ENCODE assay signal across 9 cellular contexts in the genomic region with DNA sequence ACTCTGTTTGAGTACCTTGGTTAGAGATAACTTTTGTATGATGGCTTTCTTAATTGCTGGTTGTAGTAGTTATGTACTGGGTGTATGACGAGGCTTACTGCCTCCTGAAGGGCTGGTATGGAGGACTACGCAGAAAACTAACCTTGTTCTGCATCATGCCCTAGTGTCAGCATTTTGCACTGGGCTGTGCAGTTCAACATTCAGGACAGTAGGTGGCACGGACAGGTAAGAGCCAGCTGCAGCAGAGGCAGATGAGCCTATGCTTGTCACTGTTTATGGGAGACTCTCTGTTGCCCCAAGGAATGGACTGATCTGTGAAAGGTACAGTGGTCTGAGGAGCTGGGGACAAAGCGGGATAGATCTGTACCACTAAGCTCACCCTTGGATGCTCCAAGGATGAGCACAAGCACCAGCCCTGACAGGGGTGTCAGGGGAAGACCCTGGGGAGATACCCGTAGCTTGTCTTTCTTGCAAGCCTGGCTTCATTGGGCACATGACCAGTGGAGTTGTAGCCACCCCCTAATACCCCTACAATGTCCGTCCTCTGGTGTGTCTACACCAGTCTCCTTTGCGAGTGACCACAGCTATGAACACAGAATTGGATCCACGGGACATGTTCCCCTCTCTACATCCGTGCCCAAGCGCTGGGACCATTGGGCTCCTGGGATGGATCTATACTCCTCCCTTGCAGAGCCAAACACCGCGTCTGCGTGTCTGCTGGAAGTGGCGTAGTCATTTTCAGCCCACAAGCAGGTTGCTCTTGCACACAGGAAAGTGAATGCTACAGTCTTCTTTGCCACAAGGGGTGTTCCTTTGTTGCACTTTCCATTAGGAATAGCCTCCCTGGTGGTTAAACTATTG. TPM values are rescaled to one million over a fixed set of nuclear protein-coding genes. Genes with fewer than 3 reads are reported as not detected.
A peak's percentile ranks its signal among the peaks of the same experiment; 100 is the strongest.
DNase-seq lines count a peak whose midpoint lies in the region; ATAC-seq and TF ChIP-seq lines count a peak whose summit lies in the region.
"Had no signal": no experiment of that assay in that cellular context is flagged by ENCODE, and none has a peak within 500 bp of the region (broad histone marks: within the 10 kb centered on the region; RNA-seq: fewer than 3 reads in every experiment).

No MANE protein-coding gene starts in this region.

- no peaks in the 10 kb centered on the region for H3K9me3 Mint-ChIP-seq in activated CD4-positive, alpha-beta T cell treated with anti-CD3 and anti-CD28 coated beads, Interleukin-2, amount 10 ng/mL, durations not matched to agents 24 days and 14 days
- no peaks in the 10 kb centered on the region for H3K9me3 Mint-ChIP-seq in stimulated activated naive CD8-positive, alpha-beta T cell treated with anti-CD3 and anti-CD28 coated beads, Interleukin-15, amount 100 ng/mL, for 72 hours
- H3K9me3 Mint-ChIP-seq: brain had no signal

- DNase-seq in Daoy (ENCODE audit: low read depth) (peak; percentile 66), NCI-H2107 (lab: John Stamatoyannopoulos, UW) (peak; percentile 7), fibroblast of pulmonary artery (ENCODE audit: low read depth) (no peak), NCI-H2081 treated with DMSO at 0.1 percent for 48 hours (lab: John Stamatoyannopoulos, UW) (no peak)
- peak; percentile 87 for DNase-seq in activated CD4-positive, alpha-beta T cell treated with anti-CD3 and anti-CD28 coated beads, Interleukin-2, amount 10 ng/mL, durations not matched to agents 24 days and 14 days
- peak in 1 of 2 donors; percentile 45 for DNase-seq in stimulated activated naive CD8-positive, alpha-beta T cell treated with anti-CD3 and anti-CD28 coated beads, Interleukin-15, amount 100 ng/mL, for 72 hours

- peak; percentile 13 for TF ChIP-seq CTCF in fibroblast of pulmonary artery (IDR thresholded peaks at IDR 0.05; ENCODE audit: low read length, missing control alignments)

- no peaks in the 10 kb centered on the region for H3K36me3 Mint-ChIP-seq in activated CD4-positive, alpha-beta T cell treated with anti-CD3 and anti-CD28 coated beads, Interleukin-2, amount 10 ng/mL, durations not matched to agents 24 days and 14 days (ENCODE audit: low read depth)
- H3K36me3 Mint-ChIP-seq: brain had no signal

- ATAC-seq in GM19043 (IDR thresholded peaks at IDR 0.05; ENCODE audit: low read depth, unreplicated experiment) (peak; percentile 87), HG03097 (IDR thresholded peaks at IDR 0.05; ENCODE audit: low FRiP score, unreplicated experiment) (peak; percentile 98)
- ATAC-seq in stimulated activated naive CD8-positive, alpha-beta T cell treated with anti-CD3 and anti-CD28 coated beads, Interleukin-15, amount 100 ng/mL, for 72 hours, result peak; percentile 82

- no peak overlapping the region for H3K27ac Mint-ChIP-seq in activated CD4-positive, alpha-beta T cell treated with anti-CD3 and anti-CD28 coated beads, Interleukin-2, amount 10 ng/mL, durations not matched to agents 24 days and 14 days
- H3K27ac Mint-ChIP-seq in stimulated activated naive CD8-positive, alpha-beta T cell treated with anti-CD3 and anti-CD28 coated beads, Interleukin-15, amount 100 ng/mL, for 72 hours, result no peak overlapping the region
- H3K27ac Mint-ChIP-seq: brain had no signal

- no peak overlapping the region for H3K4me3 Mint-ChIP-seq in activated CD4-positive, alpha-beta T cell treated with anti-CD3 and anti-CD28 coated beads, Interleukin-2, amount 10 ng/mL, durations not matched to agents 24 days and 14 days
- H3K4me3 Mint-ChIP-seq in stimulated activated naive CD8-positive, alpha-beta T cell treated with anti-CD3 and anti-CD28 coated beads, Interleukin-15, amount 100 ng/mL, for 72 hours, result no peak overlapping the region
- H3K4me3 Mint-ChIP-seq: brain had no signal

- H3K27me3 Mint-ChIP-seq in activated CD4-positive, alpha-beta T cell treated with anti-CD3 and anti-CD28 coated beads, Interleukin-2, amount 10 ng/mL, durations not matched to agents 24 days and 14 days, result no peaks in the 10 kb centered on the region
- H3K27me3 Mint-ChIP-seq in stimulated activated naive CD8-positive, alpha-beta T cell treated with anti-CD3 and anti-CD28 coated beads, Interleukin-15, amount 100 ng/mL, for 72 hours, result no peaks in the 10 kb centered on the region

- intact Hi-C loops in activated CD4-positive, alpha-beta T cell treated with anti-CD3 and anti-CD28 coated beads, Interleukin-2, amount 10 ng/mL, durations not matched to agents 24 days and 14 days (cut with micrococcal nuclease), result loop anchor here (1.0 kb wide), 1 partner anchor 634 kb away; no protein-coding TSS in a partner anchor

- H3K4me3 ChIP-seq in fibroblast of pulmonary artery (replicated peaks; ENCODE audit: low read depth, low read length), result no peak overlapping the region

- H3K4me1 Mint-ChIP-seq in activated CD4-positive, alpha-beta T cell treated with anti-CD3 and anti-CD28 coated beads, Interleukin-2, amount 10 ng/mL, durations not matched to agents 24 days and 14 days, result no peaks in the 10 kb centered on the region
- no peaks in the 10 kb centered on the region for H3K4me1 Mint-ChIP-seq in stimulated activated naive CD8-positive, alpha-beta T cell treated with anti-CD3 and anti-CD28 coated beads, Interleukin-15, amount 100 ng/mL, for 72 hours
- H3K4me1 Mint-ChIP-seq: brain had no signal

RNA-seq across cellular contexts. Expression of a gene that starts 51.1 kb away (rescaled TPM):
- total RNA-seq in Daoy (2014; rRNA removed; shearing (Covaris generic)), result not detected in 2 replicates
- total RNA-seq in activated CD4-positive, alpha-beta T cell treated with anti-CD3 and anti-CD28 coated beads, Interleukin-2, amount 10 ng/mL, durations not matched to agents 24 days and 14 days, result not detected in 2 replicates

Comparison
In these comparisons a context has a peak if more than half of its experiments do, and no peak if none do; other contexts are left out.
1. DNase-seq: peak in Daoy (single experiment), NCI-H2107 (single experiment) and activated CD4-positive, alpha-beta T cell treated with anti-CD3 and anti-CD28 coated beads, Interleukin-2, amount 10 ng/mL, durations not matched to agents 24 days and 14 days (single experiment); none in fibroblast of pulmonary artery (single experiment) and NCI-H2081 treated with DMSO at 0.1 percent for 48 hours (single experiment).
2. Peak in every context shown above with its lines, with median percentiles within 50 percentile points of each other: ATAC-seq.